Comparison of ENCODE assay signal across 1 cellular context in genomic region chr11:68610452-68611116, GRCh38.
TF ChIP-seq lines count a peak whose summit lies in the region.

No MANE protein-coding gene starts in this region.

TF ChIP-seq in IMR-90, 13 proteins besides CTCF, POLR2A, EP300 and RAD21 (continued from another document):
- TF ChIP-seq, protein P1, sequence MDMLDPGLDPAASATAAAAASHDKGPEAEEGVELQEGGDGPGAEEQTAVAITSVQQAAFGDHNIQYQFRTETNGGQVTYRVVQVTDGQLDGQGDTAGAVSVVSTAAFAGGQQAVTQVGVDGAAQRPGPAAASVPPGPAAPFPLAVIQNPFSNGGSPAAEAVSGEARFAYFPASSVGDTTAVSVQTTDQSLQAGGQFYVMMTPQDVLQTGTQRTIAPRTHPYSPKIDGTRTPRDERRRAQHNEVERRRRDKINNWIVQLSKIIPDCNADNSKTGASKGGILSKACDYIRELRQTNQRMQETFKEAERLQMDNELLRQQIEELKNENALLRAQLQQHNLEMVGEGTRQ (IDR thresholded peaks at IDR 0.05; ENCODE audit: low read depth, low read length): no peak
